In genomic region chr16:15827709-15828343, GRCh38 we compare ENCODE assay signal across 1 cellular context.
A peak's percentile ranks its signal among the peaks of the same experiment; 100 is the strongest.
TF ChIP-seq lines count a peak whose summit lies in the region.

No MANE protein-coding gene starts in this region.

TF ChIP-seq in K562, 482 proteins besides CTCF, POLR2A, EP300 and RAD21 (continued from another document):
- TF ChIP-seq, protein P1, sequence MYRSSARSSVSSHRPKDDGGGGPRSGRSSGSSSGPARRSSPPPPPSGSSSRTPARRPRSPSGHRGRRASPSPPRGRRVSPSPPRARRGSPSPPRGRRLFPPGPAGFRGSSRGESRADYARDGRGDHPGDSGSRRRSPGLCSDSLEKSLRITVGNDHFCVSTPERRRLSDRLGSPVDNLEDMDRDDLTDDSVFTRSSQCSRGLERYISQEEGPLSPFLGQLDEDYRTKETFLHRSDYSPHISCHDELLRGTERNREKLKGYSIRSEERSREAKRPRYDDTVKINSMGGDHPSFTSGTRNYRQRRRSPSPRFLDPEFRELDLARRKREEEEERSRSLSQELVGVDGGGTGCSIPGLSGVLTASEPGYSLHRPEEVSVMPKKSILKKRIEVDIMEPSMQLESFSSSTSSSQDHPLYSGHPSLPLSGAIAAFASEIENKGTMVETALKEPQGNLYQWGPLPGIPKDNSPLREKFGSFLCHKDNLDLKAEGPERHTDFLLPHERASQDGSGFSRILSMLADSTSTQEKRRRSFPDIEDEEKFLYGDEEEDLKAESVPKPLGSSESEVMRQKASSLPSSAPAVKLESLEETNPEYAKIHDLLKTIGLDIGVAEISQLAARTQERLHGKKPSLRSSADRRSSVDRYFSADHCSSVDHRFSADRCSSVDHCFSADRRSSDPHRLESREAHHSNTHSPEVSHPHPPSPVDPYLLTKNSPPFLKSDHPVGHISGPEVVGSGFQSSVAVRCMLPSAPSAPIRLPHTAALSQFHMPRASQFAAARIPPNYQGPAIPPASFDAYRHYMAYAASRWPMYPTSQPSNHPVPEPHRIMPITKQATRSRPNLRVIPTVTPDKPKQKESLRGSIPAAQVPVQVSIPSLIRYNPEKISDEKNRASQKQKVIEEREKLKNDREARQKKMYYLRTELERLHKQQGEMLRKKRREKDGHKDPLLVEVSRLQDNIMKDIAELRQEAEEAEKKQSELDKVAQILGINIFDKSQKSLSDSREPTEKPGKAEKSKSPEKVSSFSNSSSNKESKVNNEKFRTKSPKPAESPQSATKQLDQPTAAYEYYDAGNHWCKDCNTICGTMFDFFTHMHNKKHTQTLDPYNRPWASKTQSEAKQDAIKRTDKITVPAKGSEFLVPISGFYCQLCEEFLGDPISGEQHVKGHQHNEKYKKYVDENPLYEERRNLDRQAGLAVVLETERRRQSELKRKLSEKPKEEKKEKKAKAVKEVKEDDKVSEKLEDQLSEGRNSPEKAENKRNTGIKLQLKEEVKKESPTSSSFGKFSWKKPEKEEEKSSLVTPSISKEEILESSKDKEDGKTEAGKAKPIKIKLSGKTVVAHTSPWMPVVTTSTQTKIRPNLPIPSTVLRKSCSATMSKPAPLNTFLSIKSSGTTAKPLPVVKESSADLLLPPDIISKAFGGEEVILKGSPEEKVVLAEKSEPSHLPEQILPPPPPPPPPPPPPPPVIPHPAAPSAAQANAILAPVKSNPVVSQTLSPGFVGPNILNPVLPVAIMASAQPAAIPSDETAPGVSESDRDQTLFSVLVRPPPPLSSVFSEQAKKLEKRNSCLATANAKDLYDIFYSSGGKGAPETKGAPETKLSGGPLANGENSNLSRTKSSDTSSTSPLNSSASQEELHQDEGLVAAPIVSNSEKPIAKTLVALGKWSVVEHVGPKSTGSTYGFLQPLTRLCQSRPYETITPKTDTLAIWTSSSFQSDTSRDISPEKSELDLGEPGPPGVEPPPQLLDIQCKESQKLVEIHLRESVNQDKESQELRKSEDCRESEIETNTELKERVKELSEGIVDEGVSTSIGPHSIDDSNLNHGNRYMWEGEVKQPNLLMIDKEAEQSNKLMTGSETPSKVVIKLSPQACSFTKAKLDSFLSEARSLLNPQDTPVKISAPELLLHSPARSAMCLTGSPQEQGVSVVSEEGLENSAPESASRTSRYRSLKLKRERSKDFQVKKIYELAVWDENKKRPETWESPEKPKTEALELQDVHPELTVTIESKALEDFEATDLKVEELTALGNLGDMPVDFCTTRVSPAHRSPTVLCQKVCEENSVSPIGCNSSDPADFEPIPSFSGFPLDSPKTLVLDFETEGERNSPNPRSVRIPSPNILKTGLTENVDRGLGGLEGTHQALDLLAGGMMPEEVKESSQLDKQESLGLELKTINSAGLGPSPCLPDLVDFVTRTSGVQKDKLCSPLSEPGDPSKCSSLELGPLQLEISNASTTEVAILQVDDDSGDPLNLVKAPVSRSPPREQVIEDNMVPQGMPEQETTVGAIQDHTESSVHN (IDR thresholded peaks at IDR 0.05; ENCODE audit: borderline replicate concordance in 1 of 2, low read depth in 1 of 2): no peak
- peak; percentile 76 for TF ChIP-seq ZFP36 (IDR thresholded peaks at IDR 0.05; ENCODE audit: low read depth, low read length, partially characterized antibody)
- no peak for TF ChIP-seq KAT7 (CRISPR knock-in tag; IDR thresholded peaks at IDR 0.05; ENCODE audit: borderline replicate concordance)
- TF ChIP-seq RCOR1 (IDR thresholded peaks at IDR 0.05; ENCODE audit: borderline replicate concordance in 1 of 2, low read depth in 2 of 2, low read length in 2 of 2): 0 out of 4 replicates have a peak, but pooled peaks of 1 of the 2 experiments have one; percentile 30
- peak in 1 of 2 experiments; percentile 65; a peak in 2 of 4 replicates for TF ChIP-seq KDM1A (IDR thresholded peaks at IDR 0.05)
- TF ChIP-seq RBM25 (IDR thresholded peaks at IDR 0.05; ENCODE audit: low read depth, low read length, severe bottlenecking): peak; percentile 78
- TF ChIP-seq BCOR (IDR thresholded peaks at IDR 0.05): peak; percentile 84
- TF ChIP-seq CHD1 (IDR thresholded peaks at IDR 0.05; ENCODE audit: low read length): no peak
- peak; percentile 58; the same call in 1 of the 2 replicates for TF ChIP-seq ADNP (tag; IDR thresholded peaks at IDR 0.05)
